8 cellular contexts compared by ENCODE assay signal in genomic region chr11:61429691-61430582, GRCh38. TPM values are rescaled to one million over a fixed set of nuclear protein-coding genes. Genes with fewer than 3 reads are reported as not detected.
DNase-seq lines count a peak whose midpoint lies in the region; TF ChIP-seq lines count a peak whose summit lies in the region.

TSS of gene CPSF7 (minus strand) at chr11:61429975. CDS start at chr11:61429235, 740 bp downstream.
TSS of gene SDHAF2 (plus strand) at chr11:61430124. CDS start at chr11:61430147, 23 bp downstream.

- TF ChIP-seq CTCF in GM20000 (IDR thresholded peaks at IDR 0.05; ENCODE audit: extremely low read depth, missing control alignments) = no peak

- CTCF ChIA-PET in activated CD8-positive, alpha-beta memory T cell treated with anti-CD3 and anti-CD28 coated beads for 36 hours (lab: Charles Lee) = interaction anchor here (1.0 to 2.5 kb wide), 8 partner anchors 12 to 94 kb away, joined by 3 to 12 read pairs (median 4); no protein-coding TSS in a partner anchor

- POLR2A ChIA-PET in activated CD8-positive, alpha-beta memory T cell treated with anti-CD3 and anti-CD28 coated beads for 36 hours (lab: Charles Lee) = interaction anchor here (0.6 to 2.6 kb wide), 7 partner anchors 17 to 456 kb away, joined by 3 to 10 read pairs (median 4); partner anchors contain the start of genes CYB561A3, DDB1, TKFC and TMEM138

- peak; percentile 80 for DNase-seq in CMK (ENCODE audit: low read depth)
- peak; percentile 97 for DNase-seq in GM20000 (ENCODE audit: low spot score)
- peak; percentile 93 for DNase-seq in HT1080 (ENCODE audit: low read depth)
- peak; percentile 88 to 94 for DNase-seq in NOMO-1 (lab: John Stamatoyannopoulos, UW; ENCODE audit: unreplicated experiment in 2 of 2)
- DNase-seq in effector CD8-positive, alpha-beta T cell (lab: John Stamatoyannopoulos, UW) = peak; percentile 93
- peak; percentile 97 to 98 for DNase-seq in lung microvascular endothelial cell (ENCODE audit: low read depth in 2 of 2)
- peak; percentile 94 to 97 (median 94) for DNase-seq in stimulated activated CD4-positive, alpha-beta T cell treated with anti-CD3 and anti-CD28 coated beads, TNF-alpha, amount 100 ng/mL, for 4 hours (ENCODE audit: low read depth in 3 of 3)

RNA-seq across cellular contexts. Expression of gene CPSF7, which starts in this region (rescaled TPM):
- 33.4 and 48.1 TPM in 2 replicates for total RNA-seq in HT1080 (2014; rRNA removed; shearing (Covaris generic))
- polyA plus RNA-seq in HT1080 (2015; cell fraction: cytosol; rRNA removed) = 49.0 and 53.4 TPM in 2 replicates
- 114 and 120 TPM in 2 replicates for polyA plus RNA-seq in HT1080 (2015; cell fraction: nucleus; rRNA removed)
- total RNA-seq in activated CD8-positive, alpha-beta memory T cell treated with anti-CD3 and anti-CD28 coated beads for 36 hours = 100 to 1,000 TPM; 112 to 125 TPM
- 8.7 and 10.3 TPM in 2 replicates for total RNA-seq in lung microvascular endothelial cell

RNA-seq across cellular contexts. Expression of gene SDHAF2, which starts in this region (rescaled TPM):
- total RNA-seq in HT1080 (2014; rRNA removed; shearing (Covaris generic)) = 82.5 and 85.3 TPM in 2 replicates
- polyA plus RNA-seq in HT1080 (2015; cell fraction: cytosol; rRNA removed) = 53.5 and 76.6 TPM in 2 replicates
- 53.0 and 59.1 TPM in 2 replicates for polyA plus RNA-seq in HT1080 (2015; cell fraction: nucleus; rRNA removed)
- 10 to 100 TPM; 44.6 to 45.4 TPM for total RNA-seq in activated CD8-positive, alpha-beta memory T cell treated with anti-CD3 and anti-CD28 coated beads for 36 hours
- 38.1 and 68.8 TPM in 2 replicates for total RNA-seq in lung microvascular endothelial cell

Comparison
In these comparisons a context has a peak if more than half of its experiments do, and no peak if none do; other contexts are left out.
1. Peak in every context shown above with its lines: DNase-seq.